Comparison of ENCODE assay signal across 10 cellular contexts in genomic region chr10:4033341-4033896, GRCh38.
DNase-seq lines count a peak whose midpoint lies in the region; ATAC-seq and TF ChIP-seq lines count a peak whose summit lies in the region.
"Had no signal": no experiment of that assay in that cellular context is flagged by ENCODE, and none has a peak within 500 bp of the region (broad histone marks: within the 10 kb centered on the region; RNA-seq: fewer than 3 reads in every experiment).

No MANE protein-coding gene starts in this region.

- H3K4me3 ChIP-seq in mesenchymal stem cell (ENCODE audit: insufficient read depth in 1 of 2, low read depth in 1 of 2, low read length in 2 of 2): no peak overlapping the region
- no peak overlapping the region for H3K4me3 ChIP-seq in dorsolateral prefrontal cortex
- H3K4me3 ChIP-seq: colonic mucosa had no signal

- no peak overlapping the region for H3K27ac Mint-ChIP-seq in chondrocyte (ENCODE audit: unreplicated experiment)

- no peaks in the 10 kb centered on the region for H3K27me3 ChIP-seq in mesenchymal stem cell (ENCODE audit: control insufficient read depth in 1 of 2, insufficient read depth in 1 of 2, low read length in 2 of 2)
- no peaks in the 10 kb centered on the region for H3K27me3 ChIP-seq in foreskin keratinocyte
- no peaks in the 10 kb centered on the region for H3K27me3 ChIP-seq in dorsolateral prefrontal cortex
- H3K27me3 ChIP-seq: colonic mucosa had no signal

- no peak overlapping the region for H2BK15ac ChIP-seq in mesenchymal stem cell (ENCODE audit: low read depth, poor library complexity, severe bottlenecking)

- intact Hi-C loops in dorsolateral prefrontal cortex (cut with DNase I): no loop called here

- H3K4me1 ChIP-seq in mesenchymal stem cell (ENCODE audit: control insufficient read depth, insufficient read depth, low read depth, low read length): no peaks in the 10 kb centered on the region
- H3K4me1 ChIP-seq in foreskin keratinocyte: peaks cover 12% of the 10 kb centered on the region
- H3K4me1 ChIP-seq: colonic mucosa had no signal

- no peak overlapping the region for H3K23ac ChIP-seq in mesenchymal stem cell (ENCODE audit: low read length in 2 of 2)

- H3K27ac ChIP-seq in mesenchymal stem cell (ENCODE audit: low read length, poor library complexity, severe bottlenecking): no peak overlapping the region
- no peak overlapping the region for H3K27ac ChIP-seq in foreskin keratinocyte
- H3K27ac ChIP-seq in dorsolateral prefrontal cortex: no peak overlapping the region
- H3K27ac ChIP-seq: colonic mucosa had no signal

- H3K9me3 ChIP-seq in mesenchymal stem cell (ENCODE audit: control insufficient read depth, low read length): no peaks in the 10 kb centered on the region
- H3K9me3 ChIP-seq: colonic mucosa had no signal

- no peak overlapping the region for H2BK5ac ChIP-seq in mesenchymal stem cell (ENCODE audit: low read depth, low read length, poor library complexity, severe bottlenecking)

- no peak overlapping the region for H4K91ac ChIP-seq in mesenchymal stem cell (ENCODE audit: low read length)

- no peak overlapping the region for H4K8ac ChIP-seq in mesenchymal stem cell (ENCODE audit: low read length)

- no peaks in the 10 kb centered on the region for H3K27me3 Mint-ChIP-seq in chondrocyte (ENCODE audit: low read depth)

- no peaks in the 10 kb centered on the region for H3K9me3 Mint-ChIP-seq in chondrocyte (ENCODE audit: low read depth)

- no peak overlapping the region for H3K14ac ChIP-seq in mesenchymal stem cell (ENCODE audit: low read length in 2 of 2)

- no peak overlapping the region for H3K9ac ChIP-seq in mesenchymal stem cell (ENCODE audit: low read length)

- peaks cover 17% of the 10 kb centered on the region for H3K4me1 Mint-ChIP-seq in chondrocyte (ENCODE audit: low read depth)

- DNase-seq in mesenchymal stem cell (peak; percentile 57), foreskin keratinocyte (no peak), dorsolateral prefrontal cortex (no peak), chondrocyte (ENCODE audit: low spot score) (no peak)
- DNase-seq in activated effector memory CD4-positive, alpha-beta T cell treated with anti-CD3 and anti-CD28 coated beads, Interleukin-2, amount 50 U/mL, for 16 hours: no peak
- DNase-seq: colonic mucosa had no signal

- no peak overlapping the region for H2AK5ac ChIP-seq in mesenchymal stem cell (ENCODE audit: low read length, severe bottlenecking)

- H3K4me2 ChIP-seq in mesenchymal stem cell (ENCODE audit: low read length, poor library complexity, severe bottlenecking): no peak overlapping the region

- H3K36me3 ChIP-seq in mesenchymal stem cell (ENCODE audit: control insufficient read depth in 1 of 2, insufficient read depth in 2 of 2, low read depth in 1 of 2, low read length in 2 of 2): no peaks in the 10 kb centered on the region
- H3K36me3 ChIP-seq: colonic mucosa had no signal

- H2AFZ ChIP-seq in mesenchymal stem cell (ENCODE audit: low read depth, low read length): no peak overlapping the region

- no peaks in the 10 kb centered on the region for H3K79me1 ChIP-seq in mesenchymal stem cell (replicated peaks; ENCODE audit: low read length, poor library complexity, severe bottlenecking)

- no peak overlapping the region for H3K4me3 Mint-ChIP-seq in chondrocyte (ENCODE audit: unreplicated experiment)

- H2BK12ac ChIP-seq in mesenchymal stem cell (ENCODE audit: low read length in 2 of 2): peak overlapping the region in 1 of 2 experiments; percentile 94

- H2BK120ac ChIP-seq in mesenchymal stem cell (ENCODE audit: low read depth, low read length): peak overlapping the region; percentile 35

- TF ChIP-seq CTCF in foreskin keratinocyte (conservative IDR thresholded peaks at IDR 0.05): no peak
- no peak for TF ChIP-seq CTCF in dorsolateral prefrontal cortex (IDR thresholded peaks at IDR 0.05 in 54 of 56, conservative IDR thresholded peaks at IDR 0.05 in 2 of 56; ENCODE audit: low read depth in 1 of 56, partially characterized antibody in 56 of 56)
- no peak for TF ChIP-seq CTCF in chondrocyte (IDR thresholded peaks at IDR 0.05)

- peak overlapping the region in 1 of 2 experiments; percentile 6 for H3K18ac ChIP-seq in mesenchymal stem cell (ENCODE audit: low read depth in 1 of 2, low read length in 2 of 2)

- peak; percentile 92 for ATAC-seq in GM18520 (IDR thresholded peaks at IDR 0.05; ENCODE audit: unreplicated experiment)
- peak; percentile 88 for ATAC-seq in GM21515 (IDR thresholded peaks at IDR 0.05; ENCODE audit: unreplicated experiment)
- peak; percentile 92 for ATAC-seq in HG03432 (IDR thresholded peaks at IDR 0.05; ENCODE audit: unreplicated experiment)
- no peak for ATAC-seq in foreskin keratinocyte
- ATAC-seq: left lobe of liver had no signal

- H3K4ac ChIP-seq in mesenchymal stem cell (ENCODE audit: low read depth in 1 of 2, low read length in 2 of 2): peak overlapping the region; percentile 63 to 81

- WGBS in mesenchymal stem cell: 94% methylated on average over 7 of the region's 8 CpGs

- H3K36me3 Mint-ChIP-seq in chondrocyte (ENCODE audit: low read depth): no peaks in the 10 kb centered on the region
